7 cellular contexts compared by ENCODE assay signal in the genomic region with DNA sequence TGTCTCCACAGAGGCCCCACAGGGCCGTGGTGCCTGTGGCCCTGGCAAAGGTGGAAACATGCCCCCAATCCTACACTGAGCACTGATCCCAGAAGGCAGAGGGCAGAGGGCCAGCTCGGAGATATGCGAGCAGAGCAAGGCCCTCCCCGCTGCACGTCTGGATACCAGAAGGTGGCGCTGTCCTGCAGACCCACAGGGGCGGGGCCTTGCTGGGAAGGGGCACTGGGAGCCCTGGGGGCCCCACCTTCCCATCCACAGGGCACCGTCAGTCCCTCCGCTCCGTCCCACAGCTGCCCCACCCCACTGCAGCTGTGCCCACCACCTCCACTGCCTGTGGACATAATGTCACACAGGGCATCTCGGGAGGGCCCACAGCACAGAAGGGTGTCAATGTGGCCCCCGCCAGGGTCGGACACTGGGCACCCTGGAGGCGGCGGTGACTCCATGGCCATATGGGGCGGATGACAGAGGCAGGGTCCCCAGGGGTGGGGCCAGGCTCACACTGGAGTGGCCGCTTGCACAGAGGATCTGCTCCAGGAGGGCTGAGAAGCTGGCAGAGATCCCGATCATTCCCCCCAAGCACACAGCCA. TPM values are rescaled to one million over a fixed set of nuclear protein-coding genes. Genes with fewer than 3 reads are reported as not detected.
DNase-seq lines count a peak whose midpoint lies in the region; ATAC-seq and TF ChIP-seq lines count a peak whose summit lies in the region.
"Had no signal": no experiment of that assay in that cellular context is flagged by ENCODE, and none has a peak within 500 bp of the region (broad histone marks: within the 10 kb centered on the region; RNA-seq: fewer than 3 reads in every experiment).

No MANE protein-coding gene starts in this region.

- intact Hi-C loops in MCF 10A (cut with micrococcal nuclease) (no loop called here), mucosa of descending colon (cut with DNase I, micrococcal nuclease) (no loop called here)

- H3K9me3 ChIP-seq in DOHH2 (ENCODE audit: control insufficient read depth, insufficient read depth, low read length) (no peaks in the 10 kb centered on the region), mucosa of descending colon (no peaks in the 10 kb centered on the region)

- no peak overlapping the region for H3K27ac ChIP-seq in DOHH2 (ENCODE audit: low read depth, low read length)

- peak; percentile 95 for TF ChIP-seq CTCF in DOHH2 (IDR thresholded peaks at IDR 0.05; ENCODE audit: low read depth, low read length, poor library complexity, severe bottlenecking)
- peak; percentile 55 for TF ChIP-seq CTCF in MCF 10A (IDR thresholded peaks at IDR 0.05; ENCODE audit: unreplicated experiment)
- TF ChIP-seq CTCF in mucosa of descending colon (IDR thresholded peaks at IDR 0.05): peak; percentile 70

- no peaks in the 10 kb centered on the region for H3K79me2 ChIP-seq in DOHH2 (ENCODE audit: control insufficient read depth, low read length)

- H3K36me3 ChIP-seq in DOHH2 (ENCODE audit: control insufficient read depth, low read length): no peaks in the 10 kb centered on the region
- no peaks in the 10 kb centered on the region for H3K36me3 ChIP-seq in mucosa of descending colon (ENCODE audit: low read depth)

- H3K4me1 Mint-ChIP-seq in MCF 10A (ENCODE audit: insufficient read depth, unreplicated experiment): peaks cover 11% of the 10 kb centered on the region

- no TSS peak for BruUV-seq in MCF 10A (replicated peaks; lab: Mats Ljungman, UMichigan)

- H3F3A ChIP-seq in DOHH2 (ENCODE audit: control insufficient read depth, insufficient read depth): no peaks in the 10 kb centered on the region

- H3K4me3 ChIP-seq in DOHH2 (ENCODE audit: low read length) (no peak overlapping the region), mucosa of descending colon (no peak overlapping the region)

- peak overlapping the region; percentile 16; the same call in 1 of the 2 replicates for H3K4me2 ChIP-seq in DOHH2 (ENCODE audit: low read length)

- DNase-seq in NCI-H1694 treated with DMSO at 0.1 percent for 48 hours (lab: John Stamatoyannopoulos, UW) (peak; percentile 69), MCF 10A (ENCODE audit: unreplicated experiment) (peak; percentile 71), mucosa of descending colon (peak; percentile 77 to 84 (median 81))

- peaks cover 31% of the 10 kb centered on the region for H3K4me1 ChIP-seq in DOHH2 (ENCODE audit: control insufficient read depth, low read length)
- H3K4me1 ChIP-seq in mucosa of descending colon (ENCODE audit: low read depth): peaks cover 60% of the 10 kb centered on the region

- no peaks in the 10 kb centered on the region for H4K20me1 ChIP-seq in DOHH2 (ENCODE audit: control insufficient read depth, insufficient read depth, low read depth, low read length)

- H3K27ac Mint-ChIP-seq in MCF 10A (ENCODE audit: low read depth, unreplicated experiment): no peak overlapping the region
- H3K27ac Mint-ChIP-seq: activated B cell treated with CpG ODN at 0.5 μM for 24 hours had no signal

- H3K4me3 Mint-ChIP-seq in MCF 10A (ENCODE audit: unreplicated experiment): no peak overlapping the region
- H3K4me3 Mint-ChIP-seq: activated B cell treated with CpG ODN at 0.5 μM for 24 hours had no signal

- ATAC-seq in mucosa of descending colon (peak; percentile 39), GM18511 (IDR thresholded peaks at IDR 0.05; ENCODE audit: unreplicated experiment) (no peak), GM21423 (IDR thresholded peaks at IDR 0.05; ENCODE audit: unreplicated experiment) (no peak)

- no peaks in the 10 kb centered on the region for H3K27me3 ChIP-seq in DOHH2 (ENCODE audit: control insufficient read depth, low read length)

- POLR2A ChIA-PET in MCF 10A (lab: Yijun Ruan, JAX): no interaction called here

- H3K36me3 Mint-ChIP-seq in MCF 10A (ENCODE audit: insufficient read depth, unreplicated experiment): peaks cover 5% of the 10 kb centered on the region

- no peaks in the 10 kb centered on the region for H3K9me3 Mint-ChIP-seq in MCF 10A (ENCODE audit: unreplicated experiment)
- H3K9me3 Mint-ChIP-seq: activated B cell treated with CpG ODN at 0.5 μM for 24 hours had no signal

- H3K9me2 ChIP-seq in DOHH2 (replicated peaks; ENCODE audit: control insufficient read depth, low read length): no peaks in the 10 kb centered on the region

- no peaks in the 10 kb centered on the region for H3K27me3 Mint-ChIP-seq in MCF 10A (ENCODE audit: insufficient read depth, unreplicated experiment)

- CTCF ChIA-PET in MCF 10A (lab: Yijun Ruan, JAX): interaction anchor here (0.6 to 2.0 kb wide), 6 partner anchors 9 to 64 kb away, joined by 3 to 7 read pairs (median 3); no protein-coding TSS in a partner anchor

RNA-seq across cellular contexts. Expression of a gene that starts 4.9 kb away (rescaled TPM):
- total RNA-seq in MCF 10A (2022): not detected in 2 replicates
- 10 to 100 TPM in 2 of 3 donors, 1 to 10 TPM in 1; 9.9 to 14.1 (median 11.5) TPM for total RNA-seq in mucosa of descending colon

RNA-seq across cellular contexts. Expression of a gene that starts 9.7 kb away (rescaled TPM):
- 30.6 and 32.9 TPM in 2 replicates for total RNA-seq in MCF 10A (2022)
- 10 to 100 TPM; 26.1 to 52.5 (median 50.7) TPM for total RNA-seq in mucosa of descending colon

RNA-seq across cellular contexts. Expression of a gene that starts 10.0 kb away (rescaled TPM):
- total RNA-seq in MCF 10A (2022): 355 and 389 TPM in 2 replicates
- 100 to 1,000 TPM; 330 to 467 (median 399) TPM for total RNA-seq in mucosa of descending colon

RNA-seq across cellular contexts. Expression of a gene that starts 21.6 kb away (rescaled TPM):
- 26.5 and 33.5 TPM in 2 replicates for total RNA-seq in MCF 10A (2022)
- total RNA-seq in mucosa of descending colon: 10 to 100 TPM; 45.5 to 66.9 (median 56.7) TPM

RNA-seq across cellular contexts. Expression of a gene that starts 58.7 kb away (rescaled TPM):
- total RNA-seq in MCF 10A (2022) (not detected in 2 replicates), mucosa of descending colon (1 to 10 TPM; 1.0 to 2.9 (median 1.2) TPM)
